Comparison of ENCODE assay signal across 20 cellular contexts in genomic region chr5:8857051-8857450, GRCh38.
A peak's percentile ranks its signal among the peaks of the same experiment; 100 is the strongest.
DNase-seq lines count a peak whose midpoint lies in the region; ATAC-seq and TF ChIP-seq lines count a peak whose summit lies in the region.
"Had no signal": no experiment of that assay in that cellular context is flagged by ENCODE, and none has a peak within 500 bp of the region (broad histone marks: within the 10 kb centered on the region; RNA-seq: fewer than 3 reads in every experiment).

No MANE protein-coding gene starts in this region.

- H3K36me3 ChIP-seq in BJ (ENCODE audit: control insufficient read depth, insufficient read depth, low read length) (no peaks in the 10 kb centered on the region), adipocyte (ENCODE audit: control insufficient read depth, insufficient read depth, low read length, severe bottlenecking) (no peaks in the 10 kb centered on the region)
- H3K36me3 ChIP-seq: BLaER1 treated with 17β-estradiol and CSF1 and Interleukin-3, amounts not matched to agents 10 nM and 100 nM had no signal

- CTCF ChIA-PET in BJ (lab: Yijun Ruan, JAX), result interaction anchor here (1.0 kb wide), 1 partner anchor 13 kb away, joined by 3 read pairs; no protein-coding TSS in a partner anchor

- H3K4me1 Mint-ChIP-seq in naive thymus-derived CD8-positive, alpha-beta T cell, result no peaks in the 10 kb centered on the region

- H3K27me3 ChIP-seq in BJ (ENCODE audit: control insufficient read depth, insufficient read depth, low read length), result no peaks in the 10 kb centered on the region
- H3K27me3 ChIP-seq in adipocyte (replicated peaks; ENCODE audit: control insufficient read depth, insufficient read depth, low read length), result no peaks in the 10 kb centered on the region
- H3K27me3 ChIP-seq: BLaER1 treated with 17β-estradiol and CSF1 and Interleukin-3, amounts not matched to agents 10 nM and 100 nM had no signal

- H3K36me3 Mint-ChIP-seq in naive thymus-derived CD8-positive, alpha-beta T cell, result no peaks in the 10 kb centered on the region

- no peaks in the 10 kb centered on the region for H3K9me3 ChIP-seq in adipocyte (ENCODE audit: control insufficient read depth, low read length)
- H3K9me3 ChIP-seq: BLaER1 treated with 17β-estradiol and CSF1 and Interleukin-3, amounts not matched to agents 10 nM and 100 nM had no signal

- no peak overlapping the region for H3K4me3 ChIP-seq in BJ (ENCODE audit: low read depth, low read length)
- H3K4me3 ChIP-seq in adipocyte (ENCODE audit: low read length), result no peak overlapping the region
- H3K4me3 ChIP-seq in fibroblast of the aortic adventitia (ENCODE audit: low read depth, low read length), result no peak overlapping the region
- H3K4me3 ChIP-seq: BLaER1 treated with 17β-estradiol and CSF1 and Interleukin-3, amounts not matched to agents 10 nM and 100 nM; GM12878 had no signal

- no peak overlapping the region for H3K9ac ChIP-seq in adipocyte (ENCODE audit: low read length)
- H3K9ac ChIP-seq: BLaER1 treated with 17β-estradiol and CSF1 and Interleukin-3, amounts not matched to agents 10 nM and 100 nM had no signal

- POLR2A ChIA-PET in BJ (lab: Charles Lee), result no interaction called here
- POLR2A ChIA-PET in naive thymus-derived CD8-positive, alpha-beta T cell (lab: Charles Lee), result no interaction called here

- H3K9me3 Mint-ChIP-seq in naive thymus-derived CD8-positive, alpha-beta T cell, result peaks cover 0 to 18% (median 2%) of the 10 kb centered on the region in 9 donors

- no peak for ATAC-seq in naive thymus-derived CD8-positive, alpha-beta T cell
- ATAC-seq in GM18520 (IDR thresholded peaks at IDR 0.05; ENCODE audit: unreplicated experiment), result no peak
- no peak for ATAC-seq in HG03457 (IDR thresholded peaks at IDR 0.05; ENCODE audit: unreplicated experiment)
- ATAC-seq: GM12878 had no signal

- H3K27me3 Mint-ChIP-seq in naive thymus-derived CD8-positive, alpha-beta T cell, result no peaks in the 10 kb centered on the region
- H3K27me3 Mint-ChIP-seq: CD4-positive, alpha-beta T cell had no signal

- H3K27ac Mint-ChIP-seq in naive thymus-derived CD8-positive, alpha-beta T cell, result no peak overlapping the region
- H3K27ac Mint-ChIP-seq: CD4-positive, alpha-beta T cell had no signal

- no peaks in the 10 kb centered on the region for H3K4me1 ChIP-seq in adipocyte (ENCODE audit: control insufficient read depth, insufficient read depth, low read length)
- H3K4me1 ChIP-seq: BLaER1 treated with 17β-estradiol and CSF1 and Interleukin-3, amounts not matched to agents 10 nM and 100 nM had no signal

- DNase-seq in BJ (ENCODE audit: low read depth) (peak; percentile 76), adipocyte (ENCODE audit: low read depth) (peak; percentile 61), fibroblast of the aortic adventitia (ENCODE audit: low read depth) (peak; percentile 11), NCI-H1105 (lab: John Stamatoyannopoulos, UW) (no peak)
- no peak for DNase-seq in naive thymus-derived CD8-positive, alpha-beta T cell
- DNase-seq: CD4-positive, alpha-beta T cell; H7; KBM-7; MV-4-11; NCI-H1105 treated with DMSO at 0.1 percent for 48 hours; NCI-H146; NCI-H1930; NCI-H2107; NCI-H524; NCI-H774; SIG-M5 had no signal

- TF ChIP-seq CTCF in BJ (IDR thresholded peaks at IDR 0.05; ENCODE audit: insufficient read depth, low read depth, low read length) (no peak), fibroblast of the aortic adventitia (IDR thresholded peaks at IDR 0.05; ENCODE audit: insufficient read depth, low read length) (no peak)

- no peak overlapping the region for H3K4me3 Mint-ChIP-seq in naive thymus-derived CD8-positive, alpha-beta T cell
- H3K4me3 Mint-ChIP-seq: CD4-positive, alpha-beta T cell had no signal

Comparison
In these comparisons a context has a peak if more than half of its experiments do, and no peak if none do; other contexts are left out.
1. DNase-seq: peak in BJ (single experiment), adipocyte (single experiment) and fibroblast of the aortic adventitia (single experiment); none in naive thymus-derived CD8-positive, alpha-beta T cell (0 of 10) and NCI-H1105 (single experiment).